ENCODE assay signal across 16 cellular contexts in genomic region chr20:49552007-49552406, GRCh38. TPM values are rescaled to one million over a fixed set of nuclear protein-coding genes. Genes with fewer than 3 reads are reported as not detected.
DNase-seq lines count a peak whose midpoint lies in the region; TF ChIP-seq lines count a peak whose summit lies in the region.
"Had no signal": no experiment of that assay in that cellular context is flagged by ENCODE, and none has a peak within 500 bp of the region (broad histone marks: within the 10 kb centered on the region; RNA-seq: fewer than 3 reads in every experiment).

No MANE protein-coding gene starts in this region.

- TF ChIP-seq CTCF in esophagus squamous epithelium (IDR thresholded peaks at IDR 0.05) (no peak), mesothelial cell of epicardium (IDR thresholded peaks at IDR 0.05; ENCODE audit: unreplicated experiment) (no peak)

- H3K9me2 ChIP-seq in GM23248 (ENCODE audit: insufficient read depth): no peaks in the 10 kb centered on the region

- H3K27me3 Mint-ChIP-seq in mesothelial cell of epicardium (ENCODE audit: low read depth): no peaks in the 10 kb centered on the region

- intact Hi-C loops in esophagus squamous epithelium (cut with DNase I): no loop called here

- H3K4me1 ChIP-seq in GM23248 (ENCODE audit: insufficient read depth) (peaks cover 47% of the 10 kb centered on the region), esophagus squamous epithelium (peaks cover 0 to 7% (median 0%) of the 10 kb centered on the region in 3 donors)
- H3K4me1 ChIP-seq: foreskin keratinocyte had no signal

- H3K9me3 ChIP-seq in GM23248 (ENCODE audit: low read depth) (no peaks in the 10 kb centered on the region), esophagus squamous epithelium (no peaks in the 10 kb centered on the region)

- H3K4me3 ChIP-seq in GM23248: no peak overlapping the region
- H3K4me3 ChIP-seq in esophagus squamous epithelium: no peak overlapping the region
- H3K4me3 ChIP-seq: skin epidermis had no signal

- no peaks in the 10 kb centered on the region for H4K20me1 ChIP-seq in GM23248 (ENCODE audit: insufficient read depth)

- peaks cover 40% of the 10 kb centered on the region for H3K36me3 ChIP-seq in GM23248 (ENCODE audit: low read depth)
- no peaks in the 10 kb centered on the region for H3K36me3 ChIP-seq in esophagus squamous epithelium

- H3K9ac ChIP-seq in GM23248: peak overlapping the region; percentile 50

- in situ Hi-C loops in GM23248 (cut with MboI): no loop called here

- peaks cover 25% of the 10 kb centered on the region for H3K4me1 Mint-ChIP-seq in mesothelial cell of epicardium

- H2AFZ ChIP-seq in GM23248: peak overlapping the region; percentile 69

- DNase-seq in GM23248 (no peak), esophagus squamous epithelium (lab: John Stamatoyannopoulos, UW) (no peak), mesothelial cell of epicardium (ENCODE audit: low spot score in 2 of 2, unreplicated experiment in 2 of 2) (no peak), stromal cell of bone marrow (ENCODE audit: low read depth) (peak; percentile 52), NCI-H1436 treated with DMSO at 0.1 percent for 48 hours (lab: John Stamatoyannopoulos, UW) (no peak), DMS153 treated with DMSO at 0.1 percent for 48 hours (lab: John Stamatoyannopoulos, UW; ENCODE audit: unreplicated experiment) (no peak), EL (no peak)
- DNase-seq in activated naive CD4-positive, alpha-beta T cell treated with Interleukin-2 at 50 U/mL for 16 hours: no peak
- DNase-seq: activated CD4-positive, alpha-beta memory T cell treated with anti-CD3 and anti-CD28 coated beads, Interleukin-2, amount 10 ng/mL, durations not matched to agents 7 days and 5 days; DMS153; foreskin keratinocyte; islet precursor cell; Kasumi-1; NCI-H2029; SHP77 treated with DMSO at 0.1 percent for 48 hours had no signal

- H3K36me3 Mint-ChIP-seq in mesothelial cell of epicardium: peaks cover 18% of the 10 kb centered on the region

- H3K27me3 ChIP-seq in GM23248 (replicated peaks; ENCODE audit: insufficient read depth) (no peaks in the 10 kb centered on the region), esophagus squamous epithelium (peaks cover 0 to 22% (median 0%) of the 10 kb centered on the region in 4 donors)

- H3K79me2 ChIP-seq in GM23248 (ENCODE audit: insufficient read depth): peaks cover 58% of the 10 kb centered on the region

- no peak overlapping the region for H3K4me3 Mint-ChIP-seq in mesothelial cell of epicardium
- H3K4me3 Mint-ChIP-seq: activated CD4-positive, alpha-beta memory T cell treated with anti-CD3 and anti-CD28 coated beads, Interleukin-2, amount 10 ng/mL, durations not matched to agents 7 days and 5 days had no signal

- H3F3A ChIP-seq in GM23248 (ENCODE audit: insufficient read depth): peaks cover 31% of the 10 kb centered on the region

- H3K27ac ChIP-seq in GM23248 (peak overlapping the region; percentile 51), esophagus squamous epithelium (peak overlapping the region in 3 of 4 donors; percentile 46 to 67 (median 49))
- H3K27ac ChIP-seq: foreskin keratinocyte had no signal

- no peak for TF ChIP-seq POLR2A in esophagus squamous epithelium (IDR thresholded peaks at IDR 0.05)

- H3K27ac Mint-ChIP-seq in mesothelial cell of epicardium: peak overlapping the region; percentile 97
- H3K27ac Mint-ChIP-seq: activated CD4-positive, alpha-beta memory T cell treated with anti-CD3 and anti-CD28 coated beads, Interleukin-2, amount 10 ng/mL, durations not matched to agents 7 days and 5 days had no signal

- H3K9me3 Mint-ChIP-seq in mesothelial cell of epicardium: peaks cover 14% of the 10 kb centered on the region

- H3K4me2 ChIP-seq in GM23248 (ENCODE audit: unreplicated experiment): peak overlapping the region; percentile 34

- 61 to 71% methylated on average over 1 of the region's 1 CpG for WGBS in GM23248 (ENCODE audit: low coverage in 1 of 2, low lambda C conversion rate in 2 of 2, missing lambda C conversion rate in 2 of 2), 2 experiments
- 50 to 53% methylated on average over 1 of the region's 1 CpG for WGBS in esophagus squamous epithelium, 2 donors

RNA-seq across cellular contexts. Expression of gene PTGIS, which starts 15.9 kb away (rescaled TPM):
- 178 and 192 TPM in 2 replicates for total RNA-seq in GM23248 (2014; rRNA removed; shearing (Covaris generic))
- polyA plus RNA-seq in GM23248 (2016; fragmentation: Nextera tagmentation; extraction: Ambion mirVana): 109 and 114 TPM in 2 replicates
- total RNA-seq in esophagus squamous epithelium (10 to 100 TPM in 2 of 4 donors, 1 to 10 TPM in 2; 1.6 to 34.1 (median 8.6) TPM), mesothelial cell of epicardium (113 to 118 TPM (median 117 TPM) in 3 replicates)
- total RNA-seq: foreskin keratinocyte had no signal
- polyA plus RNA-seq: foreskin keratinocyte had no signal
